In genomic region chr11:57357310-57357709, GRCh38 we compare ENCODE assay signal across 30 cellular contexts. TPM values are rescaled to one million over a fixed set of nuclear protein-coding genes. Genes with fewer than 3 reads are reported as not detected.
"Had no signal": no experiment of that assay in that cellular context is flagged by ENCODE, and none has a peak within 500 bp of the region (broad histone marks: within the 10 kb centered on the region; RNA-seq: fewer than 3 reads in every experiment).

No MANE protein-coding gene starts in this region.

- H3K36me3 ChIP-seq: colonic mucosa, heart left ventricle, pancreas, right atrium auricular region had no signal

- H3K4me1 ChIP-seq: colonic mucosa had no signal

- H3K9me3 ChIP-seq: colonic mucosa, heart left ventricle, pancreas, right atrium auricular region had no signal

- H3K4me3 ChIP-seq: colonic mucosa, dorsolateral prefrontal cortex, heart left ventricle, pancreas, right atrium auricular region had no signal

- ATAC-seq: activated CD8-positive, alpha-beta memory T cell treated with anti-CD3 and anti-CD28 coated beads, Interleukin-2, amount 10 ng/mL, durations not matched to agents 7 days and 5 days; activated CD8-positive, alpha-beta T cell treated with anti-CD3 and anti-CD28 coated beads for 36 hours; activated naive CD4-positive, alpha-beta T cell treated with anti-CD3 and anti-CD28 coated beads, Interleukin-2, amount 50 U/mL, for 72 hours; activated T-cell treated with anti-CD3 and anti-CD28 coated beads, Interleukin-2, amount 50 U/mL, for 72 hours; heart left ventricle; pancreas had no signal

- H3K27ac ChIP-seq: colonic mucosa had no signal

- H3K27me3 ChIP-seq: colonic mucosa, dorsolateral prefrontal cortex, heart left ventricle, pancreas, right atrium auricular region had no signal

- DNase-seq: activated B cell treated with CpG ODN at 0.5 μM for 24 hours; activated CD4-positive, alpha-beta T cell treated with anti-CD3 and anti-CD28 coated beads, Interleukin-2, amount 50 U/mL, for 1 hour; activated CD8-positive, alpha-beta memory T cell treated with anti-CD3 and anti-CD28 coated beads, Interleukin-2, amount 10 ng/mL, durations not matched to agents 7 days and 5 days; activated CD8-positive, alpha-beta T cell treated with anti-CD3 and anti-CD28 coated beads for 36 hours; activated naive CD4-positive, alpha-beta T cell; activated T-cell treated with anti-CD3 and anti-CD28 coated beads, Interleukin-2, amount 50 U/mL, for 72 hours; cerebellar nuclear complex; colonic mucosa; dorsolateral prefrontal cortex; effector memory CD4-positive, alpha-beta T cell; erythroblast; heart left ventricle; kidney glomerular epithelial cell; naive B cell; nucleus accumbens; pancreas; stimulated activated CD4-positive, alpha-beta T cell treated with anti-CD3 and anti-CD28 coated beads, Interleukin-12 subunit alpha, Interleukin-12 subunit beta, amount 100 ng/mL, for 4 hours; stimulated activated CD4-positive, alpha-beta T cell treated with anti-CD3 and anti-CD28 coated beads, Interleukin-4, amount 100 ng/mL, for 1 hour; T-helper 2 cell had no signal

- FAIRE-seq: pancreas had no signal

RNA-seq across cellular contexts. Expression of gene P2RX3, which starts 19.2 kb away (rescaled TPM):
- total RNA-seq: activated B cell treated with CpG ODN at 0.5 μM for 24 hours; activated CD8-positive, alpha-beta memory T cell treated with anti-CD3 and anti-CD28 coated beads, Interleukin-2, amount 10 ng/mL, durations not matched to agents 7 days and 5 days; activated CD8-positive, alpha-beta T cell treated with anti-CD3 and anti-CD28 coated beads for 36 hours; activated naive CD4-positive, alpha-beta T cell treated with anti-CD3 and anti-CD28 coated beads, Interleukin-2, amount 50 U/mL, for 72 hours; activated T-cell treated with anti-CD3 and anti-CD28 coated beads, Interleukin-2, amount 50 U/mL, for 72 hours; colonic mucosa; fibroblast of lung; fibroblast of villous mesenchyme; lung microvascular endothelial cell; pulmonary artery endothelial cell had no signal
- polyA plus RNA-seq: fibroblast of lung had no signal

RNA-seq across cellular contexts. Expression of gene PRG3, which starts 23.6 kb away (rescaled TPM):
- total RNA-seq: activated B cell treated with CpG ODN at 0.5 μM for 24 hours; activated CD8-positive, alpha-beta memory T cell treated with anti-CD3 and anti-CD28 coated beads, Interleukin-2, amount 10 ng/mL, durations not matched to agents 7 days and 5 days; activated CD8-positive, alpha-beta T cell treated with anti-CD3 and anti-CD28 coated beads for 36 hours; activated naive CD4-positive, alpha-beta T cell treated with anti-CD3 and anti-CD28 coated beads, Interleukin-2, amount 50 U/mL, for 72 hours; activated T-cell treated with anti-CD3 and anti-CD28 coated beads, Interleukin-2, amount 50 U/mL, for 72 hours; colonic mucosa; dorsolateral prefrontal cortex; fibroblast of lung; fibroblast of villous mesenchyme; heart left ventricle; left lobe of liver; lung microvascular endothelial cell; mesothelial cell of epicardium; neural crest cell; pancreas; pulmonary artery endothelial cell; right atrium auricular region; subcutaneous adipose tissue had no signal
- polyA plus RNA-seq: adipose tissue, fibroblast of lung, heart left ventricle, pancreas had no signal

RNA-seq across cellular contexts. Expression of gene PRG2, which starts 33.1 kb away (rescaled TPM):
- total RNA-seq: colonic mucosa, fibroblast of lung, fibroblast of villous mesenchyme, lung microvascular endothelial cell, mesothelial cell of epicardium, neural crest cell, pancreas, right atrium auricular region had no signal
- polyA plus RNA-seq: fibroblast of lung had no signal
